In the genomic region with DNA sequence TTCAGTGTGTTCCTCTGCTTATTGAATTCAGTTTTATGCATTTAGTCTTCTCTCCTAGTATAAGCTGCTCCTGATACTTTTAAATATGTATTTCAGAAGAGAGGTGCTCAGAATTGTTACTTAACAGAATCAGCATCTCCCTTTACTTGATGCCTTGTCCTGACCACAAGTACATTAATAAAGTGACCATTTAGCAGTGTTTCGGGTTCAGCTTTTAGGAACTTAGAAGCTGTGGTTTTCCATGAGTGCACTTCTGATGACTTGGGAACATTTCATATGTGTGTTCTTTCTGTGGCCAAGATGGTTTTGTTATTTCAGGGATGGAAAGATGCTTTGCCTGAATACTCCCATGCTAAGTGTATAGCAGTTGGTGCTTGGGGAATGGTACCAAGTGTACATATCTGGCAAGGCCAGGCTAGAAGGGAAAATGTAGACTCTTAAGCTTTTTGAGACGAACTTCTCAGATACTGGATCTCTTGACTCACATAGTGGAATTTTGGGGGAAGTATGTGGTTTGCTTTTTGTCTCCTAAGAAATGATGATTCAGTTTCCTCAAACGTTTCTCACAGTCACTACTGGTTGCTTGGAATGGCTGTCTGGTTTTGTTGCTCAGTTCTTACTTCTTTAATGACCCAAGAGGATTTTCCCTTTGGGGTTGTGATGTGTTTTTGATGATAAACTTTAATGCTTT, we compare ENCODE assay signal across 12 cellular contexts. TPM values are rescaled to one million over a fixed set of nuclear protein-coding genes. Genes with fewer than 3 reads are reported as not detected.
A peak's percentile ranks its signal among the peaks of the same experiment; 100 is the strongest.
DNase-seq lines count a peak whose midpoint lies in the region; ATAC-seq, FAIRE-seq and TF ChIP-seq lines count a peak whose summit lies in the region.
"Had no signal": no experiment of that assay in that cellular context is flagged by ENCODE, and none has a peak within 500 bp of the region (broad histone marks: within the 10 kb centered on the region; RNA-seq: fewer than 3 reads in every experiment).

No MANE protein-coding gene starts in this region.

- H3K4me3 ChIP-seq in astrocyte of the spinal cord (ENCODE audit: low read depth, low read length), result no peak overlapping the region
- no peak overlapping the region for H3K4me3 ChIP-seq in muscle layer of duodenum (ENCODE audit: low read depth in 1 of 2, low read length in 2 of 2)
- H3K4me3 ChIP-seq in kidney (ENCODE audit: low read length in 2 of 2), result no peak overlapping the region
- H3K4me3 ChIP-seq in CD8-positive, alpha-beta T cell (ENCODE audit: low read depth, low read length), result no peak overlapping the region
- H3K4me3 ChIP-seq: dorsolateral prefrontal cortex had no signal

- H3K4me3 Mint-ChIP-seq in CD8-positive, alpha-beta T cell, result no peak overlapping the region
- H3K4me3 Mint-ChIP-seq: neural crest cell had no signal

- TF ChIP-seq CTCF in astrocyte of the spinal cord (IDR thresholded peaks at IDR 0.05; ENCODE audit: low read depth, low read length), result no peak
- no peak for TF ChIP-seq CTCF in kidney (IDR thresholded peaks at IDR 0.05; ENCODE audit: borderline replicate concordance, extremely low read depth, insufficient read depth)
- TF ChIP-seq CTCF in CD8-positive, alpha-beta T cell (IDR thresholded peaks at IDR 0.05), result no peak

- FAIRE-seq in kidney (lab: Jason Lieb, UNC), result no peak
- FAIRE-seq: GM12891 had no signal

- H3K4me1 Mint-ChIP-seq in CD8-positive, alpha-beta T cell (ENCODE audit: low read depth), result peaks cover 16% of the 10 kb centered on the region

- no peaks in the 10 kb centered on the region for H3K27me3 Mint-ChIP-seq in CD8-positive, alpha-beta T cell (ENCODE audit: low read depth)

- H3K36me3 Mint-ChIP-seq in CD8-positive, alpha-beta T cell, result peaks cover 65% of the 10 kb centered on the region

- peaks cover 8% of the 10 kb centered on the region for H3K9me3 Mint-ChIP-seq in CD8-positive, alpha-beta T cell

- CTCF ChIA-PET in CD8-positive, alpha-beta T cell (lab: Charles Lee), result no interaction called here

- H3K27ac ChIP-seq in muscle layer of duodenum (ENCODE audit: low read length), result peak overlapping the region; percentile 20
- no peak overlapping the region for H3K27ac ChIP-seq in kidney (ENCODE audit: low read depth in 2 of 2, low read length in 2 of 2)
- H3K27ac ChIP-seq in CD8-positive, alpha-beta T cell (ENCODE audit: low read depth, low read length), result no peak overlapping the region

- H3K9me3 ChIP-seq in muscle layer of duodenum (ENCODE audit: control insufficient read depth in 1 of 2, low read length in 2 of 2) (no peaks in the 10 kb centered on the region), kidney (ENCODE audit: control insufficient read depth in 1 of 2, low read length in 2 of 2) (no peaks in the 10 kb centered on the region)
- H3K9me3 ChIP-seq in CD8-positive, alpha-beta T cell (ENCODE audit: low read length), result no peaks in the 10 kb centered on the region

- H3K27ac Mint-ChIP-seq in CD8-positive, alpha-beta T cell, result no peak overlapping the region

- H3K4me1 ChIP-seq in muscle layer of duodenum (ENCODE audit: control insufficient read depth in 1 of 2, insufficient read depth in 2 of 2, low read length in 2 of 2), result no peaks in the 10 kb centered on the region
- H3K4me1 ChIP-seq in kidney (ENCODE audit: control insufficient read depth in 1 of 2, insufficient read depth in 1 of 2, low read depth in 1 of 2, low read length in 2 of 2), result peaks cover 13 to 29% of the 10 kb centered on the region in 2 donors
- H3K4me1 ChIP-seq in CD8-positive, alpha-beta T cell (ENCODE audit: insufficient read depth, low read length), result no peaks in the 10 kb centered on the region

- ATAC-seq in GM19324 (IDR thresholded peaks at IDR 0.05; ENCODE audit: low FRiP score, unreplicated experiment), result no peak
- no peak for ATAC-seq in GM21825 (IDR thresholded peaks at IDR 0.05; ENCODE audit: unreplicated experiment)
- no peak for ATAC-seq in CD8-positive, alpha-beta T cell

- POLR2A ChIA-PET in CD8-positive, alpha-beta T cell (lab: Charles Lee), result interaction anchor here (1.0 kb wide), 1 partner anchor 13 kb away, joined by 4 read pairs; no protein-coding TSS in a partner anchor

- DNase-seq in CD1c-positive myeloid dendritic cell (ENCODE audit: extremely low spot score), result peak; percentile 87
- peak; percentile 75 to 80 for DNase-seq in Kasumi-1 (lab: John Stamatoyannopoulos, UW)
- DNase-seq in astrocyte of the spinal cord (ENCODE audit: low read depth, low spot score), result peak; percentile 95
- no peak for DNase-seq in kidney
- no peak for DNase-seq in CD8-positive, alpha-beta T cell
- DNase-seq: dorsolateral prefrontal cortex, NCI-H1417 treated with DMSO at 0.1 percent for 48 hours had no signal

- H3K36me3 ChIP-seq in muscle layer of duodenum (ENCODE audit: control insufficient read depth in 1 of 2, insufficient read depth in 2 of 2, low read length in 2 of 2) (peaks cover 0 to 5% of the 10 kb centered on the region in 2 donors), kidney (ENCODE audit: control insufficient read depth in 1 of 2, insufficient read depth in 2 of 2, low read length in 2 of 2) (no peaks in the 10 kb centered on the region)
- H3K36me3 ChIP-seq in CD8-positive, alpha-beta T cell (ENCODE audit: insufficient read depth, low read length), result peaks cover 7% of the 10 kb centered on the region

- intact Hi-C loops in kidney (cut with DNase I), result no loop called here
- intact Hi-C loops in CD8-positive, alpha-beta T cell (cut with DNase I, micrococcal nuclease), result no loop called here

- H3K9ac ChIP-seq in kidney (ENCODE audit: low read length in 2 of 2), result no peak overlapping the region

- H3K27me3 ChIP-seq in muscle layer of duodenum (ENCODE audit: low read depth, low read length), result no peaks in the 10 kb centered on the region
- no peaks in the 10 kb centered on the region for H3K27me3 ChIP-seq in CD8-positive, alpha-beta T cell (ENCODE audit: insufficient read depth, low read length)
- H3K27me3 ChIP-seq: dorsolateral prefrontal cortex had no signal

- in situ Hi-C loops in astrocyte of the spinal cord (cut with HindIII; ENCODE audit: low sequenced_read_pairs), result no loop called here

RNA-seq across cellular contexts. Expression of gene SGPL1, which starts 17.2 kb away (rescaled TPM):
- 105 TPM for total RNA-seq in kidney
- polyA plus RNA-seq in kidney (ENCODE audit: insufficient read depth, low read depth, low replicate concordance), result 13.5 TPM
- total RNA-seq in CD8-positive, alpha-beta T cell, result 10 to 100 TPM; 14.5 to 15.5 TPM

RNA-seq across cellular contexts. Expression of gene TBATA, which starts 47.8 kb away (rescaled TPM):
- total RNA-seq in kidney, result not detected
- 1.9 TPM for polyA plus RNA-seq in kidney (ENCODE audit: insufficient read depth, low read depth, low replicate concordance)
- not detected for total RNA-seq in CD8-positive, alpha-beta T cell
- total RNA-seq: dorsolateral prefrontal cortex, neural crest cell had no signal

RNA-seq across cellular contexts. Expression of gene PCBD1, which starts 55.4 kb away (rescaled TPM):
- total RNA-seq in kidney, result 90.1 TPM
- 371 TPM for polyA plus RNA-seq in kidney (ENCODE audit: insufficient read depth, low read depth, low replicate concordance)
- 1 to 10 TPM; 4.3 to 4.5 TPM for total RNA-seq in CD8-positive, alpha-beta T cell

Comparison
In these comparisons a context has a peak if more than half of its experiments do, and no peak if none do; other contexts are left out.
1. DNase-seq: peak in CD1c-positive myeloid dendritic cell (single experiment), Kasumi-1 (2 of 2) and astrocyte of the spinal cord (single experiment); none in kidney (single experiment) and CD8-positive, alpha-beta T cell (0 of 7).
2. RNA of gene PCBD1, which starts 55.4 kb away (total RNA-seq): 90.1 TPM in kidney (single experiment); 4.3 to 4.5 TPM in CD8-positive, alpha-beta T cell; every median in the first group is over 10 times any median in the second.